Comparison of ENCODE assay signal across 1 cellular context in genomic region chr13:110458017-110458416, GRCh38.
TF ChIP-seq lines count a peak whose summit lies in the region.

No MANE protein-coding gene starts in this region.

TF ChIP-seq in GM12878, 131 proteins besides CTCF, POLR2A, EP300 and RAD21:
- TF ChIP-seq NR2F1 (conservative IDR thresholded peaks at IDR 0.05) (peak; percentile 45; the same call in 1 of the 2 replicates), SIX5 (IDR thresholded peaks at IDR 0.05; ENCODE audit: low read depth, low read length, severe bottlenecking) (no peak)
